Comparison of ENCODE assay signal across 11 cellular contexts in the genomic region with DNA sequence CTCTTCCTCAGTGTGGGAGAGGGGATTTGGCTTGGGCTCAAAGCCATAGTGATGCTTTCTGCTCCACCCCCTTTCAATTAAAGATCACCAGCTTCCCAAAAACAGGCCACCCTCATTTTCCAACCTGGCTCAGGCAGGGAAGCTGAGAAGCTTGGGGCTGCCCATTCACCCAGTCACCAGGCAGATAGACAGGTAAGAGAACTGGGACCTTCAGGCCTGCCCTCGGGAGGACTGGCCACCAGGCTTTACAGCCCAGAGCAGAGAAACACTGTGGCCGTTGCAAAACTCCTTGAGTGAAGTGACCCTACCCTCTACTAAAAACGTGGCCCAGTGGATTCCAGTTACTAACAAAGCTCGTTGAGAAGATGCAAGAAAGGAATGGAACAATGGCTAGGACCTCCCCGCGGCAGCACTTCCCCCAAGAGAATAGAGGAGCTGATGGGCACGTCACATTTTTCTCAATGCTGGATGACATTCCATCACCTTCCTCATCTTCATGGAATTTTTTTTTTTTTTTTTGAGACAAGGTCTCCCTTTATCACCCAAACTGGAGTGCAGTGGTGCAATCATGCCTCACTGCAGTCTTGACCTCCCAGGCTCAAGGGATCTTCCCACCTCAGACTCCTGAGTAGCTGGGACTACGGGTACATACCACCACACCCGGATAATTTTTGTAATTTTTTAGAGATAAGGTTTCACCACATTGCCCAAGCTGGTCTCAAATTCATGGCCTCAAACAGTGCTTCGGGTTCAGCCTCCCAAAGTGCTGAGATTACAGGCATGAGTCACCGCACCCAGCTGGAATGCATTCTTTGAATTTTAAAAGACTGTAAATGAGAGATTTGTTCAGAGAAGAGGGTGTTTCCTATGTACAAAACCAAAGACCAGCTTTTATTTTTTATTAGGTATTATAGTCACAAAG. TPM values are rescaled to one million over a fixed set of nuclear protein-coding genes. Genes with fewer than 3 reads are reported as not detected.
DNase-seq lines count a peak whose midpoint lies in the region; ATAC-seq, FAIRE-seq and TF ChIP-seq lines count a peak whose summit lies in the region.
"Had no signal": no experiment of that assay in that cellular context is flagged by ENCODE, and none has a peak within 500 bp of the region (broad histone marks: within the 10 kb centered on the region; RNA-seq: fewer than 3 reads in every experiment).

No MANE protein-coding gene starts in this region.

- H3K4me3 ChIP-seq in HUES64 (ENCODE audit: low read length), result no peak overlapping the region
- H3K4me3 ChIP-seq in astrocyte of the spinal cord (ENCODE audit: low read depth, low read length), result no peak overlapping the region
- peak overlapping the region in 1 of 3 experiments; percentile 13; a peak in 2 of 6 replicates for H3K4me3 ChIP-seq in HepG2 (replicated peaks in 1 of 3; ENCODE audit: insufficient read depth in 1 of 3, low read depth in 2 of 3, low read length in 3 of 3)
- H3K4me3 ChIP-seq: uterus had no signal

- no peak for TF ChIP-seq RAD21 in HepG2 (CRISPR knock-in tag; IDR thresholded peaks at IDR 0.05)

- 46% methylated on average over 11 of the region's 11 CpGs for WGBS in HUES64
- 28% methylated on average over 11 of the region's 11 CpGs for WGBS in HepG2 (ENCODE audit: low lambda C conversion rate)

- H3K9me3 Mint-ChIP-seq in endothelial cell (ENCODE audit: unreplicated experiment), result no peaks in the 10 kb centered on the region
- no peaks in the 10 kb centered on the region for H3K9me3 Mint-ChIP-seq in activated CD4-positive, alpha-beta memory T cell treated with anti-CD3 and anti-CD28 coated beads for 36 hours

- peak; percentile 39 for ATAC-seq in HepG2

- peaks cover 14% of the 10 kb centered on the region for H3K4me1 Mint-ChIP-seq in endothelial cell (ENCODE audit: unreplicated experiment)
- peaks cover 41% of the 10 kb centered on the region for H3K4me1 Mint-ChIP-seq in activated CD4-positive, alpha-beta memory T cell treated with anti-CD3 and anti-CD28 coated beads for 36 hours (ENCODE audit: low read depth)

- H3K27me3 ChIP-seq in HUES64 (ENCODE audit: insufficient read depth, low read length) (no peaks in the 10 kb centered on the region), HepG2 (ENCODE audit: control insufficient read depth in 1 of 2, insufficient read depth in 2 of 2, low read length in 2 of 2) (no peaks in the 10 kb centered on the region)
- H3K27me3 ChIP-seq: uterus had no signal

- intact Hi-C loops in HepG2 (cut with micrococcal nuclease; ENCODE audit: unreplicated experiment), result loop anchor here (5.0 kb wide), 1 partner anchor 58 kb away; no protein-coding TSS in a partner anchor
- intact Hi-C loops in activated CD4-positive, alpha-beta memory T cell treated with anti-CD3 and anti-CD28 coated beads for 36 hours (cut with micrococcal nuclease), result loop anchor here (5.0 kb wide), 2 partner anchors 48 to 137 kb away; no protein-coding TSS in a partner anchor

- DNase-seq in AG08396 (ENCODE audit: low spot score) (peak; percentile 41), astrocyte of the spinal cord (ENCODE audit: low read depth, low spot score) (peak; percentile 96), HepG2 (ENCODE audit: low spot score) (peak; percentile 90), mucosa of gallbladder (ENCODE audit: low spot score) (no peak), endothelial cell (ENCODE audit: low spot score) (no peak), RPMI8226 (no peak)
- no peak for DNase-seq in activated CD4-positive, alpha-beta memory T cell treated with anti-CD3 and anti-CD28 coated beads for 36 hours
- DNase-seq: retina, uterus had no signal

- CTCF ChIA-PET in HepG2 (lab: Yijun Ruan, JAX; ENCODE audit: low intra/inter-chr PET ratio, low total read pairs), result no interaction called here
- CTCF ChIA-PET in activated CD4-positive, alpha-beta memory T cell treated with anti-CD3 and anti-CD28 coated beads for 36 hours (lab: Charles Lee), result interaction anchor here (1.9 kb wide), 1 partner anchor 11 kb away, joined by 9 read pairs; no protein-coding TSS in a partner anchor

- no peaks in the 10 kb centered on the region for H3K36me3 Mint-ChIP-seq in endothelial cell (ENCODE audit: low read depth, unreplicated experiment)
- no peaks in the 10 kb centered on the region for H3K36me3 Mint-ChIP-seq in activated CD4-positive, alpha-beta memory T cell treated with anti-CD3 and anti-CD28 coated beads for 36 hours

- TF ChIP-seq POLR2A in HepG2 (IDR thresholded peaks at IDR 0.05; ENCODE audit: insufficient read depth in 1 of 2, low read depth in 2 of 2, low read length in 2 of 2), result no peak

- H4K20me1 ChIP-seq in HepG2 (ENCODE audit: insufficient read depth, low read length), result no peaks in the 10 kb centered on the region

- H3K4me3 Mint-ChIP-seq in endothelial cell (ENCODE audit: unreplicated experiment), result no peak overlapping the region
- no peak overlapping the region for H3K4me3 Mint-ChIP-seq in activated CD4-positive, alpha-beta memory T cell treated with anti-CD3 and anti-CD28 coated beads for 36 hours

- H3K4me1 ChIP-seq in HUES64 (ENCODE audit: insufficient read depth, low read length), result peaks cover 23% of the 10 kb centered on the region; the same call in 1 of the 2 replicates
- H3K4me1 ChIP-seq in HepG2 (ENCODE audit: insufficient read depth, low read length), result peaks cover 94% of the 10 kb centered on the region
- H3K4me1 ChIP-seq: uterus had no signal

- H3K27ac ChIP-seq in HUES64 (ENCODE audit: low read depth, low read length), result peak overlapping the region; percentile 79
- H3K27ac ChIP-seq in HepG2 (ENCODE audit: extremely low read length, insufficient read depth, low read length), result peak overlapping the region; percentile 78
- H3K27ac ChIP-seq: uterus had no signal

- H3K9me3 ChIP-seq in HUES64 (ENCODE audit: insufficient read depth, low read depth, low read length) (no peaks in the 10 kb centered on the region), HepG2 (ENCODE audit: low read length) (no peaks in the 10 kb centered on the region)
- H3K9me3 ChIP-seq: uterus had no signal

- TF ChIP-seq EP300 in HepG2 (IDR thresholded peaks at IDR 0.05; ENCODE audit: low read depth in 2 of 2, low read length in 2 of 2) (peak in 1 of 2 experiments; percentile 71; a peak in 2 of 4 replicates), HepG2 (CRISPR knock-in tag; IDR thresholded peaks at IDR 0.05; ENCODE audit: borderline replicate concordance) (0 out of 2 replicates have a peak, but pooled peaks have one; percentile 17)

- peaks cover 9% of the 10 kb centered on the region for H3K27me3 Mint-ChIP-seq in endothelial cell (ENCODE audit: unreplicated experiment)
- H3K27me3 Mint-ChIP-seq in activated CD4-positive, alpha-beta memory T cell treated with anti-CD3 and anti-CD28 coated beads for 36 hours, result no peaks in the 10 kb centered on the region

- peak; percentile 88 for FAIRE-seq in HepG2 (lab: Jason Lieb, UNC)
- FAIRE-seq: colon had no signal

- peak overlapping the region; percentile 72 for H3K4me2 ChIP-seq in HepG2 (ENCODE audit: low read depth, low read length)

- H3K9ac ChIP-seq in HUES64 (ENCODE audit: low read depth, low read length) (no peak overlapping the region), HepG2 (ENCODE audit: insufficient read depth, low read depth, low read length) (peak overlapping the region; percentile 66)

- no peak overlapping the region for H3K27ac Mint-ChIP-seq in endothelial cell (ENCODE audit: unreplicated experiment)
- H3K27ac Mint-ChIP-seq in activated CD4-positive, alpha-beta memory T cell treated with anti-CD3 and anti-CD28 coated beads for 36 hours, result no peak overlapping the region

- BruUV-seq in HepG2 (replicated peaks; lab: Mats Ljungman, UMichigan), result TSS peak; percentile 44

- H3K36me3 ChIP-seq in HUES64 (ENCODE audit: insufficient read depth, low read length) (no peaks in the 10 kb centered on the region), HepG2 (replicated peaks in 1 of 2; ENCODE audit: control insufficient read depth in 1 of 2, insufficient read depth in 2 of 2, low read length in 2 of 2) (no peaks in the 10 kb centered on the region)
- H3K36me3 ChIP-seq: uterus had no signal

- in situ Hi-C loops in astrocyte of the spinal cord (cut with HindIII; ENCODE audit: low sequenced_read_pairs) (no loop called here), HepG2 (cut with HindIII; ENCODE audit: extremely low pct_ligation_motif_present, low pct_unique_long_range_greater_than_20kb) (loop anchor here (5.0 to 10.0 kb wide), 2 partner anchors 55 to 78 kb away; no protein-coding TSS in a partner anchor)

- no peak overlapping the region for H2AFZ ChIP-seq in HepG2 (ENCODE audit: low read length)

- POLR2A ChIA-PET in HepG2 (lab: Yijun Ruan, JAX), result interaction anchor here (0.7 to 5.7 kb wide), 10 partner anchors 7 to 301 kb away, joined by 3 to 93 read pairs (median 13); partner anchors contain the start of genes LIPC and MINDY2
- POLR2A ChIA-PET in activated CD4-positive, alpha-beta memory T cell treated with anti-CD3 and anti-CD28 coated beads for 36 hours (lab: Charles Lee), result interaction anchor here (1.9 kb wide), 1 partner anchor 9 kb away, joined by 6 read pairs; no protein-coding TSS in a partner anchor

- no peak for TF ChIP-seq CTCF in astrocyte of the spinal cord (IDR thresholded peaks at IDR 0.05; ENCODE audit: low read depth, low read length)
- no peak for TF ChIP-seq CTCF in HepG2 (CRISPR knock-in tag; IDR thresholded peaks at IDR 0.05)
- TF ChIP-seq CTCF in endothelial cell (IDR thresholded peaks at IDR 0.05; ENCODE audit: unreplicated experiment), result no peak

- no peaks in the 10 kb centered on the region for H3K79me2 ChIP-seq in HepG2 (ENCODE audit: insufficient read depth, low read length)

RNA-seq across cellular contexts. Expression of gene LIPC, which starts 37.9 kb away (rescaled TPM):
- polyA plus RNA-seq in HUES64 (2013, experiment 1 of 2), result 0.15 TPM
- polyA plus RNA-seq in HUES64 (2013, experiment 2 of 2), result 0.25 TPM
- total RNA-seq in HepG2 (2016; rRNA removed; fragmentation: Illumina TruSeq; extraction: Trizol) (15.0 and 26.0 TPM in 2 replicates), mucosa of gallbladder (0.58 TPM), endothelial cell (ENCODE audit: unreplicated experiment) (not detected)
- total RNA-seq in HepG2 (2016; cell fraction: cytosol; rRNA removed; fragmentation: Illumina TruSeq; extraction: Trizol; ENCODE audit: low read depth), result 3.6 and 5.6 TPM in 2 replicates
- total RNA-seq in HepG2 (2016; cell fraction: insoluble cytoplasmic fraction; rRNA removed; fragmentation: Illumina TruSeq; extraction: Trizol), result 14.4 and 27.2 TPM in 2 replicates
- 9.5 and 11.4 TPM in 2 replicates for total RNA-seq in HepG2 (2016; cell fraction: membrane; rRNA removed; fragmentation: Illumina TruSeq; extraction: Trizol)
- 31.9 and 35.6 TPM in 2 replicates for total RNA-seq in HepG2 (2016; cell fraction: nucleus; rRNA removed; fragmentation: Illumina TruSeq; extraction: Trizol)
- 38.0 and 46.9 TPM in 2 replicates for polyA plus RNA-seq in HepG2 (2011; rRNA removed)
- polyA plus RNA-seq in HepG2 (2011; cell fraction: cytosol; rRNA removed), result 32.6 and 40.5 TPM in 2 replicates
- polyA plus RNA-seq in HepG2 (2011; cell fraction: nucleus; rRNA removed), result 25.6 and 27.7 TPM in 2 replicates
- 28.9 and 34.2 TPM in 2 replicates for polyA plus RNA-seq in HepG2 (2012)
- 9.2 and 9.9 TPM in 2 replicates for polyA plus RNA-seq in HepG2 (2016; cell fraction: cytosol; fragmentation: Illumina TruSeq; extraction: Trizol; ENCODE audit: low read depth)
- 20.8 and 21.9 TPM in 2 replicates for polyA plus RNA-seq in HepG2 (2016; cell fraction: insoluble cytoplasmic fraction; fragmentation: Illumina TruSeq; extraction: Trizol; ENCODE audit: low read depth)
- 13.3 and 17.3 TPM in 2 replicates for polyA plus RNA-seq in HepG2 (2016; cell fraction: membrane; fragmentation: Illumina TruSeq; extraction: Trizol; ENCODE audit: low read depth)
- polyA plus RNA-seq in HepG2 (2016; cell fraction: nucleus; fragmentation: Illumina TruSeq; extraction: Trizol; ENCODE audit: insufficient read depth, low read depth), result 46.6 and 49.7 TPM in 2 replicates
- polyA minus RNA-seq in HepG2 (2011; rRNA and poly(A)+ RNA removed; ENCODE audit: low replicate concordance), result 66.7 TPM in 1 of 2 replicates, not detected in the other
- polyA minus RNA-seq in HepG2 (2011; cell fraction: cytosol; rRNA and poly(A)+ RNA removed), result 17.8 and 19.8 TPM in 2 replicates
- 21.2 and 25.1 TPM in 2 replicates for polyA minus RNA-seq in HepG2 (2011; cell fraction: nucleus; rRNA and poly(A)+ RNA removed)
- total RNA-seq in activated CD4-positive, alpha-beta memory T cell treated with anti-CD3 and anti-CD28 coated beads for 36 hours, result not detected

Comparison
In these comparisons a context has a peak if more than half of its experiments do, and no peak if none do; other contexts are left out.
1. DNase-seq: peak in AG08396 (single experiment), astrocyte of the spinal cord (single experiment) and HepG2 (single experiment); none in mucosa of gallbladder (single experiment), endothelial cell (single experiment), activated CD4-positive, alpha-beta memory T cell treated with anti-CD3 and anti-CD28 coated beads for 36 hours (single experiment) and RPMI8226 (single experiment).